ENCODE assay signal across 1 cellular context in genomic region chr11:78290293-78291176, GRCh38.
A peak's percentile ranks its signal among the peaks of the same experiment; 100 is the strongest.
TF ChIP-seq lines count a peak whose summit lies in the region.

No MANE protein-coding gene starts in this region.

TF ChIP-seq in K562, 482 proteins besides CTCF, POLR2A, EP300 and RAD21 (continued from another document):
- TF ChIP-seq KLF1 (tag; IDR thresholded peaks at IDR 0.05): no peak
- peak; percentile 58; the same call in 1 of the 2 replicates for TF ChIP-seq ZNF79 (CRISPR knock-in tag; IDR thresholded peaks at IDR 0.05; ENCODE audit: low read depth)
- no peak for TF ChIP-seq MXI1 (IDR thresholded peaks at IDR 0.05; ENCODE audit: low read depth, low read length)
- TF ChIP-seq, protein P1, sequence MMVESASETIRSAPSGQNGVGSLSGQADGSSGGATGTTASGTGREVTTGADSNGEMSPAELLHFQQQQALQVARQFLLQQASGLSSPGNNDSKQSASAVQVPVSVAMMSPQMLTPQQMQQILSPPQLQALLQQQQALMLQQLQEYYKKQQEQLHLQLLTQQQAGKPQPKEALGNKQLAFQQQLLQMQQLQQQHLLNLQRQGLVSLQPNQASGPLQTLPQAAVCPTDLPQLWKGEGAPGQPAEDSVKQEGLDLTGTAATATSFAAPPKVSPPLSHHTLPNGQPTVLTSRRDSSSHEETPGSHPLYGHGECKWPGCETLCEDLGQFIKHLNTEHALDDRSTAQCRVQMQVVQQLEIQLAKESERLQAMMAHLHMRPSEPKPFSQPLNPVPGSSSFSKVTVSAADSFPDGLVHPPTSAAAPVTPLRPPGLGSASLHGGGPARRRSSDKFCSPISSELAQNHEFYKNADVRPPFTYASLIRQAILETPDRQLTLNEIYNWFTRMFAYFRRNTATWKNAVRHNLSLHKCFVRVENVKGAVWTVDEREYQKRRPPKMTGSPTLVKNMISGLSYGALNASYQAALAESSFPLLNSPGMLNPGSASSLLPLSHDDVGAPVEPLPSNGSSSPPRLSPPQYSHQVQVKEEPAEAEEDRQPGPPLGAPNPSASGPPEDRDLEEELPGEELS (CRISPR knock-in tag; IDR thresholded peaks at IDR 0.05; ENCODE audit: borderline replicate concordance): no peak
- no peak; the same call in 1 of the 2 replicates for TF ChIP-seq PBX2 (CRISPR knock-in tag; IDR thresholded peaks at IDR 0.05; ENCODE audit: low read depth)
- peak; percentile 75 for TF ChIP-seq PBX2 (tag; conservative IDR thresholded peaks at IDR 0.05; ENCODE audit: low read depth)
- no peak for TF ChIP-seq SETDB1 (IDR thresholded peaks at IDR 0.05; ENCODE audit: low read length)
- peak; percentile 100 for TF ChIP-seq RNF2 (IDR thresholded peaks at IDR 0.05)
- no peak for TF ChIP-seq CLOCK (CRISPR knock-in tag; IDR thresholded peaks at IDR 0.05; ENCODE audit: borderline replicate concordance)
- TF ChIP-seq ZNF282 (CRISPR knock-in tag; IDR thresholded peaks at IDR 0.05): no peak
- peak; percentile 7; the same call in 1 of the 2 replicates for TF ChIP-seq ZNF444 (CRISPR knock-in tag; IDR thresholded peaks at IDR 0.05)
- TF ChIP-seq, protein P2, sequence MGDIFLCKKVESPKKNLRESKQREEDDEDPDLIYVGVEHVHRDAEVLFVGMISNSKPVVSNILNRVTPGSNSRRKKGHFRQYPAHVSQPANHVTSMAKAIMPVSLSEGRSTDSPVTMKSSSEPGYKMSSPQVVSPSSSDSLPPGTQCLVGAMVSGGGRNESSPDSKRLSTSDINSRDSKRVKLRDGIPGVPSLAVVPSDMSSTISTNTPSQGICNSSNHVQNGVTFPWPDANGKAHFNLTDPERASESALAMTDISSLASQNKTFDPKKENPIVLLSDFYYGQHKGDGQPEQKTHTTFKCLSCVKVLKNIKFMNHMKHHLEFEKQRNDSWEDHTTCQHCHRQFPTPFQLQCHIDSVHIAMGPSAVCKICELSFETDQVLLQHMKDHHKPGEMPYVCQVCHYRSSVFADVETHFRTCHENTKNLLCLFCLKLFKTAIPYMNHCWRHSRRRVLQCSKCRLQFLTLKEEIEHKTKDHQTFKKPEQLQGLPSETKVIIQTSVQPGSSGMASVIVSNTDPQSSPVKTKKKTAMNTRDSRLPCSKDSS (IDR thresholded peaks at IDR 0.05; ENCODE audit: low read depth, partially characterized antibody): no peak
- TF ChIP-seq RAD51 (IDR thresholded peaks at IDR 0.05; ENCODE audit: borderline replicate concordance, low read depth): peak; percentile 75
- TF ChIP-seq FOS (IDR thresholded peaks at IDR 0.05; ENCODE audit: extremely low read depth, insufficient read length): no peak
- TF ChIP-seq, protein P3, sequence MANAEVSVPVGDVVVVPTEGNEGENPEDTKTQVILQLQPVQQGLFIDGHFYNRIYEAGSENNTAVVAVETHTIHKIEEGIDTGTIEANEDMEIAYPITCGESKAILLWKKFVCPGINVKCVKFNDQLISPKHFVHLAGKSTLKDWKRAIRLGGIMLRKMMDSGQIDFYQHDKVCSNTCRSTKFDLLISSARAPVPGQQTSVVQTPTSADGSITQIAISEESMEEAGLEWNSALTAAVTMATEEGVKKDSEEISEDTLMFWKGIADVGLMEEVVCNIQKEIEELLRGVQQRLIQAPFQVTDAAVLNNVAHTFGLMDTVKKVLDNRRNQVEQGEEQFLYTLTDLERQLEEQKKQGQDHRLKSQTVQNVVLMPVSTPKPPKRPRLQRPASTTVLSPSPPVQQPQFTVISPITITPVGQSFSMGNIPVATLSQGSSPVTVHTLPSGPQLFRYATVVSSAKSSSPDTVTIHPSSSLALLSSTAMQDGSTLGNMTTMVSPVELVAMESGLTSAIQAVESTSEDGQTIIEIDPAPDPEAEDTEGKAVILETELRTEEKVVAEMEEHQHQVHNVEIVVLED (CRISPR knock-in tag; IDR thresholded peaks at IDR 0.05): peak; percentile 5; the same call in 1 of the 2 replicates
- peak; percentile 65; the same call in 1 of the 2 replicates for TF ChIP-seq SMARCC2 (IDR thresholded peaks at IDR 0.05; ENCODE audit: low read depth)
- peak; percentile 95 for TF ChIP-seq MEIS2 (IDR thresholded peaks at IDR 0.05; ENCODE audit: partially characterized antibody)
- TF ChIP-seq ELF2 (CRISPR knock-in tag; IDR thresholded peaks at IDR 0.05): no peak; the same call in 1 of the 2 replicates
- no peak for TF ChIP-seq ZNF224 (CRISPR knock-in tag; IDR thresholded peaks at IDR 0.05)
- TF ChIP-seq POLR2G (IDR thresholded peaks at IDR 0.05; ENCODE audit: low read depth, low read length): peak; percentile 46; the same call in 1 of the 2 replicates
- TF ChIP-seq ARNT (IDR thresholded peaks at IDR 0.05): peak; percentile 28 to 97; a peak in 3 of 4 replicates
- TF ChIP-seq TCF7 (IDR thresholded peaks at IDR 0.05; ENCODE audit: borderline replicate concordance): no peak
- TF ChIP-seq CBX3 (IDR thresholded peaks at IDR 0.05; ENCODE audit: borderline replicate concordance in 1 of 2, low read length in 2 of 2): peak in 1 of 2 experiments; percentile 95; a peak in 2 of 3 replicates
